ENCODE assay signal across 1 cellular context in the genomic region with DNA sequence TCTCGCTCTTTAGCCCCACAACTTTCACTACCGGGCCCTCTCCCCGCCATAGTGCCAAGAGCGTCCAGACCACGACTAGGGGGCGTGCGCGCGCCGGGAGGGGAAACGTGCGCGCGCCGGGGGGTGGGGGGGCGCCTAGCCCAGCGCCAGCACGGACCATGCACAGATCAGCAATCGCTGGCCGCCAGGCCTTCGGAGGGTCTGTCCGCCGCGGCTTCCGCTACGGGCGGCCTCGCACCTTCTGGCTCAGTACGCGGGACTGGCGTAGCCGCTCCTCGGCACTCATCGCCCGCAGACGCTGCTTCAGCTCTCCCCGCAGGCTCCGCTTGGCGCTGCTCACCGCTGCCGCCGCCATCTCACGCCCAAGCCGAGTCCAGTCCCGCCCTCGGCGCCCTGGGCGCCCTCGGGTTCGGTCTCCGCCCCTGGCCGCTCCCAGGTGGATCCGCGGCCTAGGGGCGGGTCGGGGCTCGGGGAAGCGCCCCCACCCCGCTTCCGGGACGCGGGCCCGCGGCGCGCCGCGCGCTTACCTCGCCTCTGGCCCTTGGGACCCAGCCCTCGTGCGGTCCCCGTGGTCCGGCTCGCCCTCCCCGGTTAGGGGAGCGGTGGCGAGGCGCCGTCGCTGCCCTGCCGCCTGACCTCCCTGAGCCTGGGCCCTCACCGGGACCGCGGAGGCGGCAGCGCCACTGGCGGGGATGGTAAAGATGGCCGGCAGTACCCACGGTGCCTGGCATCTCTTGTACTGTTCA.
A peak's percentile ranks its signal among the peaks of the same experiment; 100 is the strongest.
TF ChIP-seq lines count a peak whose summit lies in the region.

Gene MTHFS, minus strand, starts transcription at position 381 of the 746 bp plus-strand sequence. Its CDS starts 26 bp downstream, at position 355.

TF ChIP-seq in HEK293, 187 proteins besides CTCF, POLR2A, EP300 and RAD21 (continued from another document and continues in another):
- TF ChIP-seq, protein P1, sequence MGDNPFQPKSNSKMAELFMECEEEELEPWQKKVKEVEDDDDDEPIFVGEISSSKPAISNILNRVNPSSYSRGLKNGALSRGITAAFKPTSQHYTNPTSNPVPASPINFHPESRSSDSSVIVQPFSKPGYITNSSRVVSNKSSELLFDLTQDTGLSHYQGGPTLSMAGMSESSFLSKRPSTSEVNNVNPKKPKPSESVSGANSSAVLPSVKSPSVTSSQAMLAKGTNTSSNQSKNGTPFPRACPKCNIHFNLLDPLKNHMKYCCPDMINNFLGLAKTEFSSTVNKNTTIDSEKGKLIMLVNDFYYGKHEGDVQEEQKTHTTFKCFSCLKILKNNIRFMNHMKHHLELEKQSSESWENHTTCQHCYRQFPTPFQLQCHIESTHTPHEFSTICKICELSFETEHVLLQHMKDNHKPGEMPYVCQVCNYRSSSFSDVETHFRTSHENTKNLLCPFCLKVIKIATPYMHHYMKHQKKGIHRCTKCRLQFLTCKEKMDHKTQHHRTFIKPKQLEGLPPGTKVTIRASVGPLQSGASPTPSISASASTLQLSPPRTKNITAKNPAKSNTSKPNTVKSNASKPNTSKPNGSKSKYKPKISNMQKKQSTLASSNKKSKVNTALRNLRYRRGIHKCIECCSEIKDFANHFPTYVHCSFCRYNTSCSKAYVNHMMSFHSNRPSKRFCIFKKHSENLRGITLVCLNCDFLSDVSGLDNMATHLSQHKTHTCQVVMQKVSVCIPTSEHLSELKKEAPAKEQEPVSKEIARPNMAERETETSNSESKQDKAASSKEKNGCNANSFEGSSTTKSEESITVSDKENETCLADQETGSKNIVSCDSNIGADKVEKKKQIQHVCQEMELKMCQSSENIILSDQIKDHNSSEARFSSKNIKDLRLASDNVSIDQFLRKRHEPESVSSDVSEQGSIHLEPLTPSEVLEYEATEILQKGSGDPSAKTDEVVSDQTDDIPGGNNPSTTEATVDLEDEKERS (tag by site-specific recombination; IDR thresholded peaks at IDR 0.05) = peak; percentile 78; the same call in 1 of the 2 replicates
- peak; percentile 72 for TF ChIP-seq ZNF660 (tag by site-specific recombination; IDR thresholded peaks at IDR 0.05)
- no peak for TF ChIP-seq ZNF155 (tag by site-specific recombination; IDR thresholded peaks at IDR 0.05)
- peak; percentile 82 for TF ChIP-seq SP3 (tag by site-specific recombination; IDR thresholded peaks at IDR 0.05)
- no peak for TF ChIP-seq ZNF658 (tag by site-specific recombination; IDR thresholded peaks at IDR 0.05)
- TF ChIP-seq ZNF501 (tag by site-specific recombination; IDR thresholded peaks at IDR 0.05) = peak; percentile 88
- TF ChIP-seq WT1 (tag by site-specific recombination; IDR thresholded peaks at IDR 0.05) = peak; percentile 40; the same call in 1 of the 2 replicates
- no peak for TF ChIP-seq ZNF473 (tag by site-specific recombination; IDR thresholded peaks at IDR 0.05)
- peak; percentile 3; the same call in 1 of the 2 replicates for TF ChIP-seq ZNF184 (tag by site-specific recombination; IDR thresholded peaks at IDR 0.05)
- no peak for TF ChIP-seq MYNN (tag by site-specific recombination; IDR thresholded peaks at IDR 0.05; ENCODE audit: borderline replicate concordance)
- 0 out of 2 replicates have a peak, but pooled peaks have one; percentile 53 for TF ChIP-seq HOXD13 (CRISPR knock-in tag; IDR thresholded peaks at IDR 0.05; ENCODE audit: borderline replicate concordance)
- TF ChIP-seq ZNF677 (tag by site-specific recombination; IDR thresholded peaks at IDR 0.05) = no peak; the same call in 1 of the 2 replicates
- no peak for TF ChIP-seq ZNF624 (tag by site-specific recombination; IDR thresholded peaks at IDR 0.05)
- TF ChIP-seq ZEB2 (tag by site-specific recombination; IDR thresholded peaks at IDR 0.05) = peak; percentile 79
- peak; percentile 83 for TF ChIP-seq KLF17 (tag by site-specific recombination; IDR thresholded peaks at IDR 0.05)
- TF ChIP-seq ZSCAN18 (tag by site-specific recombination; IDR thresholded peaks at IDR 0.05) = no peak
- peak; percentile 81 for TF ChIP-seq KLF16 (tag by site-specific recombination; IDR thresholded peaks at IDR 0.05)
- no peak for TF ChIP-seq ZNF560 (tag by site-specific recombination; IDR thresholded peaks at IDR 0.05; ENCODE audit: borderline replicate concordance)
- no peak for TF ChIP-seq ZNF292 (tag by site-specific recombination; IDR thresholded peaks at IDR 0.05; ENCODE audit: borderline replicate concordance, low read depth)
- TF ChIP-seq ZSCAN23 (tag by site-specific recombination; IDR thresholded peaks at IDR 0.05) = 0 out of 2 replicates have a peak, but pooled peaks have one; percentile 36
- no peak for TF ChIP-seq ZNF211 (tag by site-specific recombination; IDR thresholded peaks at IDR 0.05; ENCODE audit: low read depth)
- TF ChIP-seq ZNF341 (tag by site-specific recombination; IDR thresholded peaks at IDR 0.05; ENCODE audit: low read depth) = no peak
- TF ChIP-seq GLIS2 (tag by site-specific recombination; IDR thresholded peaks at IDR 0.05) = peak; percentile 90
- peak; percentile 98 for TF ChIP-seq ZBTB26 (tag by site-specific recombination; optimal IDR thresholded peaks at IDR 0.05)
- no peak for TF ChIP-seq ZNF530 (tag by site-specific recombination; IDR thresholded peaks at IDR 0.05; ENCODE audit: low read depth)
- TF ChIP-seq ZNF645 (tag by site-specific recombination; IDR thresholded peaks at IDR 0.05) = no peak
- TF ChIP-seq ZXDB (tag by site-specific recombination; IDR thresholded peaks at IDR 0.05) = peak; percentile 80; the same call in 1 of the 2 replicates
- no peak for TF ChIP-seq TRIM28 (IDR thresholded peaks at IDR 0.05; ENCODE audit: borderline replicate concordance, low read length)
- no peak for TF ChIP-seq ZNF664 (tag by site-specific recombination; IDR thresholded peaks at IDR 0.05)
- TF ChIP-seq ZBTB6 (tag by site-specific recombination; IDR thresholded peaks at IDR 0.05) = no peak
- TF ChIP-seq ZNF302 (tag by site-specific recombination; IDR thresholded peaks at IDR 0.05; ENCODE audit: low read depth) = no peak
- peak; percentile 81 for TF ChIP-seq ZNF610 (tag by site-specific recombination; IDR thresholded peaks at IDR 0.05; ENCODE audit: borderline replicate concordance)
- no peak for TF ChIP-seq SCRT1 (tag by site-specific recombination; IDR thresholded peaks at IDR 0.05; ENCODE audit: borderline replicate concordance)
- TF ChIP-seq ZNF629 (tag by site-specific recombination; IDR thresholded peaks at IDR 0.05) = peak; percentile 69
- no peak for TF ChIP-seq ZNF16 (tag by site-specific recombination; IDR thresholded peaks at IDR 0.05; ENCODE audit: low read depth)
- TF ChIP-seq ZNF623 (tag by site-specific recombination; IDR thresholded peaks at IDR 0.05) = no peak
- TF ChIP-seq ZNF600 (tag by site-specific recombination; IDR thresholded peaks at IDR 0.05) = peak; percentile 96
- TF ChIP-seq ZNF423 (tag by site-specific recombination; IDR thresholded peaks at IDR 0.05) = peak; percentile 33; the same call in 1 of the 2 replicates
- no peak for TF ChIP-seq ZNF521 (tag by site-specific recombination; IDR thresholded peaks at IDR 0.05)
- no peak for TF ChIP-seq ZNF580 (tag by site-specific recombination; IDR thresholded peaks at IDR 0.05)
- TF ChIP-seq, protein P2, sequence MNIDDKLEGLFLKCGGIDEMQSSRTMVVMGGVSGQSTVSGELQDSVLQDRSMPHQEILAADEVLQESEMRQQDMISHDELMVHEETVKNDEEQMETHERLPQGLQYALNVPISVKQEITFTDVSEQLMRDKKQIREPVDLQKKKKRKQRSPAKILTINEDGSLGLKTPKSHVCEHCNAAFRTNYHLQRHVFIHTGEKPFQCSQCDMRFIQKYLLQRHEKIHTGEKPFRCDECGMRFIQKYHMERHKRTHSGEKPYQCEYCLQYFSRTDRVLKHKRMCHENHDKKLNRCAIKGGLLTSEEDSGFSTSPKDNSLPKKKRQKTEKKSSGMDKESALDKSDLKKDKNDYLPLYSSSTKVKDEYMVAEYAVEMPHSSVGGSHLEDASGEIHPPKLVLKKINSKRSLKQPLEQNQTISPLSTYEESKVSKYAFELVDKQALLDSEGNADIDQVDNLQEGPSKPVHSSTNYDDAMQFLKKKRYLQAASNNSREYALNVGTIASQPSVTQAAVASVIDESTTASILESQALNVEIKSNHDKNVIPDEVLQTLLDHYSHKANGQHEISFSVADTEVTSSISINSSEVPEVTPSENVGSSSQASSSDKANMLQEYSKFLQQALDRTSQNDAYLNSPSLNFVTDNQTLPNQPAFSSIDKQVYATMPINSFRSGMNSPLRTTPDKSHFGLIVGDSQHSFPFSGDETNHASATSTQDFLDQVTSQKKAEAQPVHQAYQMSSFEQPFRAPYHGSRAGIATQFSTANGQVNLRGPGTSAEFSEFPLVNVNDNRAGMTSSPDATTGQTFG (tag by site-specific recombination; IDR thresholded peaks at IDR 0.05; ENCODE audit: borderline replicate concordance) = no peak
- TF ChIP-seq ZNF18 (tag by site-specific recombination; IDR thresholded peaks at IDR 0.05) = no peak; the same call in none of the 2 replicates
- peak; percentile 87 for TF ChIP-seq ZBTB17 (tag by site-specific recombination; IDR thresholded peaks at IDR 0.05)
- TF ChIP-seq ZNF157 (tag by site-specific recombination; IDR thresholded peaks at IDR 0.05) = no peak
- TF ChIP-seq ZNF138 (tag by site-specific recombination; IDR thresholded peaks at IDR 0.05; ENCODE audit: borderline replicate concordance) = no peak
- TF ChIP-seq GLIS1 (tag by site-specific recombination; IDR thresholded peaks at IDR 0.05) = peak; percentile 61
- TF ChIP-seq ZNF830 (tag by site-specific recombination; IDR thresholded peaks at IDR 0.05; ENCODE audit: low read depth) = no peak
- TF ChIP-seq YY1 (tag by site-specific recombination; IDR thresholded peaks at IDR 0.05) = peak; percentile 63
- TF ChIP-seq ZNF621 (tag by site-specific recombination; IDR thresholded peaks at IDR 0.05) = no peak
- no peak for TF ChIP-seq ZNF169 (tag by site-specific recombination; IDR thresholded peaks at IDR 0.05)
- peak; percentile 54; the same call in 1 of the 2 replicates for TF ChIP-seq ZBTB20 (tag by site-specific recombination; IDR thresholded peaks at IDR 0.05)
